ENCODE assay signal across 20 cellular contexts in the genomic region with DNA sequence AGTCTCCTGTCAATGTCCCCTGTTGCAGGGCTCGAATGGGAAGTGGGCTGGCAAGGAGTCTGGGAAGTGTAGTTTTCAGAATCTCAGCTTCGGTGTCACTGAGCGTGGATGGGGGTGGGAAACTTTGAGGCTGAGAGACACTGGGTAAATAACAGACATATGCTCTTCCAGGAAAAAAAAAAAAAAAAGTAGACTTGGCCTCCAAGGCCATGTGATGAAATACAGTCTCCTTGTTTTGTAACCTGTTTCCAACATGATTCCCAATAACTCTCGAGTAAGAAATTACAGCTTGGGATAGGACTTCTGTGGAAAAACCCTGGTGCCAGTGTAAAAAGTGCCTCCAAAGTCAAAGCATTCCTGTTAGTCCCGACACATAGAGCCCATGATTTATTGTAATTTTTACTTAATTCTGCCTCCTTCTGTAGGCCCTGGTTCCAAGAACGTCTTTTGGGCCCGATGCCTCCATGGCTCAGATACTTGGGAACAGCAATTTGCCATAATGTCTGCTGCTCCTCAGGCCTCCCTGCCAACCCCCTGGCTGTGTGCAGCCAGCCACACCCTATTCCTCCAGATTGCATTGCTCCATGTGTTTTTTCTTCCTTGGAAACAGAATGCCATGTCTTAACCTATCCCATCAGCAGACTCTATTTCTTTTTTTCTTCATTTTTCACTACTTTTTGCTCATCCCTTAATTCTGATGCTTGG.
DNase-seq lines count a peak whose midpoint lies in the region; ATAC-seq and TF ChIP-seq lines count a peak whose summit lies in the region.
"Had no signal": no experiment of that assay in that cellular context is flagged by ENCODE, and none has a peak within 500 bp of the region (broad histone marks: within the 10 kb centered on the region; RNA-seq: fewer than 3 reads in every experiment).

No MANE protein-coding gene starts in this region.

- H3K4me3 Mint-ChIP-seq in activated T-cell treated with anti-CD3 and anti-CD28 coated beads, Interleukin-2, amount 50 U/mL, for 72 hours: no peak overlapping the region
- H3K4me3 Mint-ChIP-seq: dendritic cell treated with granulocyte-macrophage colony-stimulating factor and Interleukin-4, amounts not matched to agents 40 ng/mL and 50 ng/mL, for 4 days; IgD-negative memory B cell; neural crest cell had no signal

- H3K4me1 Mint-ChIP-seq in activated T-cell treated with anti-CD3 and anti-CD28 coated beads, Interleukin-2, amount 50 U/mL, for 72 hours (ENCODE audit: low read depth): no peaks in the 10 kb centered on the region
- H3K4me1 Mint-ChIP-seq: IgD-negative memory B cell had no signal

- no peak overlapping the region for H3K27ac ChIP-seq in gastroesophageal sphincter
- H3K27ac ChIP-seq in ovary: no peak overlapping the region
- peak overlapping the region in 1 of 2 donors; percentile 47 for H3K27ac ChIP-seq in uterus
- H3K27ac ChIP-seq: BLaER1 treated with 17β-estradiol and CSF1 and Interleukin-3, amounts not matched to agents 10 nM and 100 nM; breast epithelium had no signal

- no peak for TF ChIP-seq CTCF in gastroesophageal sphincter (IDR thresholded peaks at IDR 0.05)
- TF ChIP-seq CTCF in ovary (IDR thresholded peaks at IDR 0.05): no peak
- no peak for TF ChIP-seq CTCF in uterus (IDR thresholded peaks at IDR 0.05)

- H3K27me3 ChIP-seq in gastroesophageal sphincter: no peaks in the 10 kb centered on the region
- no peaks in the 10 kb centered on the region for H3K27me3 ChIP-seq in ovary
- H3K27me3 ChIP-seq in uterus: no peaks in the 10 kb centered on the region
- H3K27me3 ChIP-seq: BLaER1 treated with 17β-estradiol and CSF1 and Interleukin-3, amounts not matched to agents 10 nM and 100 nM; breast epithelium had no signal

- WGBS in gastroesophageal sphincter (ENCODE audit: low coverage in 1 of 2), 2 donors: 69 to 92% methylated on average over 6 to 7 of the region's 7 CpGs
- WGBS in ovary, 3 donors: 76 to 82% (median 81%) methylated on average over 7 of the region's 7 CpGs

- ATAC-seq in activated T-cell treated with anti-CD3 and anti-CD28 coated beads, Interleukin-2, amount 50 U/mL, for 72 hours (replicated peaks in 1 of 2): no peak
- ATAC-seq in gastroesophageal sphincter: peak; percentile 86
- ATAC-seq in GM21717 (IDR thresholded peaks at IDR 0.05; ENCODE audit: unreplicated experiment): no peak

- peak overlapping the region; percentile 43 for H3K27ac Mint-ChIP-seq in activated T-cell treated with anti-CD3 and anti-CD28 coated beads, Interleukin-2, amount 50 U/mL, for 72 hours
- H3K27ac Mint-ChIP-seq: dendritic cell treated with granulocyte-macrophage colony-stimulating factor and Interleukin-4, amounts not matched to agents 40 ng/mL and 50 ng/mL, for 4 days; IgD-negative memory B cell had no signal

- H3K9me3 Mint-ChIP-seq in activated T-cell treated with anti-CD3 and anti-CD28 coated beads, Interleukin-2, amount 50 U/mL, for 72 hours: no peaks in the 10 kb centered on the region
- H3K9me3 Mint-ChIP-seq: dendritic cell treated with granulocyte-macrophage colony-stimulating factor and Interleukin-4, amounts not matched to agents 40 ng/mL and 50 ng/mL, for 4 days; IgD-negative memory B cell had no signal

- no peak for DNase-seq in activated T-cell treated with anti-CD3 and anti-CD28 coated beads, Interleukin-2, amount 50 U/mL, for 72 hours
- DNase-seq in activated T-cell treated with anti-CD3 and anti-CD28 coated beads for 4 hours: no peak
- DNase-seq in ovary: peak in 1 of 5 donors; percentile 25
- peak; percentile 43 to 65 for DNase-seq in uterus
- no peak for DNase-seq in kidney glomerular epithelial cell (lab: John Stamatoyannopoulos, UW)
- DNase-seq in activated CD4-positive, CD25-positive, alpha-beta regulatory T cell (lab: John Stamatoyannopoulos, UW): no peak
- DNase-seq: activated CD4-positive, alpha-beta T cell treated with anti-CD3 and anti-CD28 coated beads, Interleukin-2, amount 50 U/mL, for 1 hour; activated CD8-positive, alpha-beta memory T cell treated with anti-CD3 and anti-CD28 coated beads, Interleukin-2, amount 50 U/mL, for 4 hours; activated effector memory CD4-positive, alpha-beta T cell treated with anti-CD3 and anti-CD28 coated beads, Interleukin-2, amount 50 U/mL, for 16 hours; NCI-H1417; NCI-H526; SIG-M5; T-helper 1 cell had no signal

- H3K4me3 ChIP-seq in gastroesophageal sphincter (no peak overlapping the region), ovary (no peak overlapping the region), uterus (no peak overlapping the region)
- H3K4me3 ChIP-seq: BLaER1 treated with 17β-estradiol and CSF1 and Interleukin-3, amounts not matched to agents 10 nM and 100 nM; breast epithelium had no signal

- no peaks in the 10 kb centered on the region for H3K9me3 ChIP-seq in gastroesophageal sphincter
- no peaks in the 10 kb centered on the region for H3K9me3 ChIP-seq in ovary
- no peaks in the 10 kb centered on the region for H3K9me3 ChIP-seq in uterus
- H3K9me3 ChIP-seq: BLaER1 treated with 17β-estradiol and CSF1 and Interleukin-3, amounts not matched to agents 10 nM and 100 nM; breast epithelium had no signal

- TF ChIP-seq POLR2A in gastroesophageal sphincter (IDR thresholded peaks at IDR 0.05) (no peak), ovary (IDR thresholded peaks at IDR 0.05) (no peak), uterus (IDR thresholded peaks at IDR 0.05) (no peak)

- peaks cover 53% of the 10 kb centered on the region for H3K27me3 Mint-ChIP-seq in activated T-cell treated with anti-CD3 and anti-CD28 coated beads, Interleukin-2, amount 50 U/mL, for 72 hours (ENCODE audit: low read depth)
- H3K27me3 Mint-ChIP-seq: IgD-negative memory B cell had no signal

- H3K4me1 ChIP-seq in gastroesophageal sphincter (peaks cover 0 to 3% (median 0%) of the 10 kb centered on the region in 3 donors), ovary (ENCODE audit: insufficient read depth) (no peaks in the 10 kb centered on the region), uterus (no peaks in the 10 kb centered on the region)
- H3K4me1 ChIP-seq: BLaER1 treated with 17β-estradiol and CSF1 and Interleukin-3, amounts not matched to agents 10 nM and 100 nM; breast epithelium had no signal

- H3K36me3 Mint-ChIP-seq in activated T-cell treated with anti-CD3 and anti-CD28 coated beads, Interleukin-2, amount 50 U/mL, for 72 hours (ENCODE audit: insufficient read depth in 2 of 2): no peaks in the 10 kb centered on the region
- H3K36me3 Mint-ChIP-seq: IgD-negative memory B cell had no signal

- no peak for TF ChIP-seq EP300 in gastroesophageal sphincter (IDR thresholded peaks at IDR 0.05)
- peak; percentile 22 for TF ChIP-seq EP300 in ovary (IDR thresholded peaks at IDR 0.05)

- H3K36me3 ChIP-seq in gastroesophageal sphincter: no peaks in the 10 kb centered on the region
- H3K36me3 ChIP-seq in ovary: no peaks in the 10 kb centered on the region
- no peaks in the 10 kb centered on the region for H3K36me3 ChIP-seq in uterus
- H3K36me3 ChIP-seq: BLaER1 treated with 17β-estradiol and CSF1 and Interleukin-3, amounts not matched to agents 10 nM and 100 nM; breast epithelium had no signal

- intact Hi-C loops in ovary (cut with DNase I): no loop called here
- intact Hi-C loops in uterus (cut with DNase I; ENCODE audit: low total_unique reads): no loop called here

Comparison
In these comparisons a context has a peak if more than half of its experiments do, and no peak if none do; other contexts are left out.
1. DNase-seq: peak in uterus (2 of 2); none in activated T-cell treated with anti-CD3 and anti-CD28 coated beads, Interleukin-2, amount 50 U/mL, for 72 hours (0 of 2), activated T-cell treated with anti-CD3 and anti-CD28 coated beads for 4 hours (single experiment), kidney glomerular epithelial cell (single experiment) and activated CD4-positive, CD25-positive, alpha-beta regulatory T cell (0 of 4).